ENCODE assay signal across 1 cellular context in the genomic region with DNA sequence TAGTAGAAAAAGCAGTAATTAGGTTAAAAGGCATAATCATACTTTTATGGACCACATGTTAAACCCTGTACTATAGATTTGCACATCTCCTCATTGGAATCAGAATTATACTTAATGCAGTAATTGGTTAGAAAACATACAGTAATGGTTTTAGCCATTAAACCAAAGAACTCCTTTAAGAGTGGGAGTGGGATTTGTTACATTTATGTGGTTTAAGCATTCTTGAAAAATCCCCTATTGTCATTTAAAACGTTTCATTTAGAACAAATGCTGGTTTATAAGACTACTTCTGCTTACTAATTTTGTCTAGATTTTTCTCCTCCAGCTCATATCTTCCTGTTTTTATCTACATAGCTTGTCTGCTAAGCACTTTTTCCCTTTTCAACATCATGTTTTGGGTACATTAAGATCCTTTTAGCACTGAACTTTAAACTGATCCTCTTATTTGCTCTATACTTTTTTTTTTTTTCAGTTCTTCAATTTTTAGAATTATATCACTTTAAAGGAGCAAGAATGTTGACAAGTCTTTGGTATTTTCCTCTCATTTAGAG.
TF ChIP-seq lines count a peak whose summit lies in the region.

No MANE protein-coding gene starts in this region.

TF ChIP-seq in endothelial cell of umbilical vein, 7 proteins besides CTCF, POLR2A, EP300 and RAD21:
- TF ChIP-seq, protein P1, sequence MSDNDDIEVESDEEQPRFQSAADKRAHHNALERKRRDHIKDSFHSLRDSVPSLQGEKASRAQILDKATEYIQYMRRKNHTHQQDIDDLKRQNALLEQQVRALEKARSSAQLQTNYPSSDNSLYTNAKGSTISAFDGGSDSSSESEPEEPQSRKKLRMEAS (IDR thresholded peaks at IDR 0.05; ENCODE audit: insufficient read depth, insufficient read length) = no peak
- TF ChIP-seq EZH2 (IDR thresholded peaks at IDR 0.05; ENCODE audit: borderline replicate concordance, low read depth, low read length, severe bottlenecking) (no peak), GATA2 (IDR thresholded peaks at IDR 0.05; ENCODE audit: insufficient read depth, insufficient read length, low read depth, low read length) (no peak), JUN (IDR thresholded peaks at IDR 0.05; ENCODE audit: borderline replicate concordance, insufficient read depth, insufficient read length, low read depth) (no peak), FOS (IDR thresholded peaks at IDR 0.05; ENCODE audit: borderline replicate concordance, insufficient read depth, low read length) (no peak), MYC (IDR thresholded peaks at IDR 0.05; ENCODE audit: low read depth, low read length) (no peak), POLR2AphosphoS5 (IDR thresholded peaks at IDR 0.05; ENCODE audit: insufficient read depth, low read depth, low read length) (no peak)
